ENCODE assay signal across 8 cellular contexts in genomic region chr1:38045431-38046332, GRCh38. TPM values are rescaled to one million over a fixed set of nuclear protein-coding genes. Genes with fewer than 3 reads are reported as not detected.
DNase-seq lines count a peak whose midpoint lies in the region; ATAC-seq, FAIRE-seq and TF ChIP-seq lines count a peak whose summit lies in the region.

No MANE protein-coding gene starts in this region.

- no peaks in the 10 kb centered on the region for H3K9me3 ChIP-seq in adipocyte (ENCODE audit: control insufficient read depth, low read length)

- H3K27ac Mint-ChIP-seq in mesothelial cell of epicardium: no peak overlapping the region

- peak; percentile 5 for FAIRE-seq in GM12892 (lab: Jason Lieb, UNC)

- no peaks in the 10 kb centered on the region for H3K36me3 Mint-ChIP-seq in mesothelial cell of epicardium

- peaks cover 64% of the 10 kb centered on the region for H3K27me3 ChIP-seq in adipocyte (replicated peaks; ENCODE audit: control insufficient read depth, insufficient read depth, low read length)

- peaks cover 10% of the 10 kb centered on the region for H3K4me1 ChIP-seq in adipocyte (ENCODE audit: control insufficient read depth, insufficient read depth, low read length)

- no peak for DNase-seq in GM12892 (ENCODE audit: insufficient read length)
- peak; percentile 13 for DNase-seq in adipocyte (ENCODE audit: low read depth)
- DNase-seq in mesothelial cell of epicardium (ENCODE audit: low spot score in 2 of 2, unreplicated experiment in 2 of 2): no peak

- no peak for TF ChIP-seq CTCF in mesothelial cell of epicardium (IDR thresholded peaks at IDR 0.05; ENCODE audit: unreplicated experiment)

- peaks cover 9% of the 10 kb centered on the region for H3K4me1 Mint-ChIP-seq in mesothelial cell of epicardium

- ATAC-seq in HG03108 (IDR thresholded peaks at IDR 0.05; ENCODE audit: unreplicated experiment) (peak; percentile 9), HG03442 (IDR thresholded peaks at IDR 0.05; ENCODE audit: unreplicated experiment) (no peak), HG02610 (IDR thresholded peaks at IDR 0.05; ENCODE audit: unreplicated experiment) (no peak), GM18858 (IDR thresholded peaks at IDR 0.05; ENCODE audit: unreplicated experiment) (no peak), HG03469 (IDR thresholded peaks at IDR 0.05; ENCODE audit: unreplicated experiment) (no peak)

- H3K9me3 Mint-ChIP-seq in mesothelial cell of epicardium: no peaks in the 10 kb centered on the region

- no peak overlapping the region for H3K9ac ChIP-seq in adipocyte (ENCODE audit: low read length)

- no peaks in the 10 kb centered on the region for H3K36me3 ChIP-seq in adipocyte (ENCODE audit: control insufficient read depth, insufficient read depth, low read length, severe bottlenecking)

- H3K27me3 Mint-ChIP-seq in mesothelial cell of epicardium (ENCODE audit: low read depth): peaks cover 82% of the 10 kb centered on the region

- peak overlapping the region; percentile 43 for H3K4me3 Mint-ChIP-seq in mesothelial cell of epicardium

- no peak overlapping the region for H3K4me3 ChIP-seq in adipocyte (ENCODE audit: low read length)

- no peak for TF ChIP-seq POLR2A in GM12892 (IDR thresholded peaks at IDR 0.05; ENCODE audit: low read depth, low read length)

RNA-seq across cellular contexts. Expression of gene POU3F1, which starts 0.9 kb away (rescaled TPM):
- polyA plus RNA-seq in GM12892 (2012; ENCODE audit: missing spikeins): 0.19 TPM
- total RNA-seq in mesothelial cell of epicardium: 0.16 to 0.45 TPM (median 0.29 TPM) in 3 replicates

RNA-seq across cellular contexts. Expression of gene UTP11, which starts 33.1 kb away (rescaled TPM):
- polyA plus RNA-seq in GM12892 (2012; ENCODE audit: missing spikeins): 44.4 TPM
- total RNA-seq in mesothelial cell of epicardium: 32.3 to 37.2 TPM (median 36.5 TPM) in 3 replicates

RNA-seq across cellular contexts. Expression of gene FHL3, which starts 40.4 kb away (rescaled TPM):
- 9.3 TPM for polyA plus RNA-seq in GM12892 (2012; ENCODE audit: missing spikeins)
- 46.1 to 50.6 TPM (median 46.2 TPM) in 3 replicates for total RNA-seq in mesothelial cell of epicardium

RNA-seq across cellular contexts. Expression of gene SF3A3, which starts 55.9 kb away (rescaled TPM):
- 78.0 TPM for polyA plus RNA-seq in GM12892 (2012; ENCODE audit: missing spikeins)
- 69.8 to 82.2 TPM (median 80.7 TPM) in 3 replicates for total RNA-seq in mesothelial cell of epicardium
